ENCODE assay signal across 39 cellular contexts in the genomic region with DNA sequence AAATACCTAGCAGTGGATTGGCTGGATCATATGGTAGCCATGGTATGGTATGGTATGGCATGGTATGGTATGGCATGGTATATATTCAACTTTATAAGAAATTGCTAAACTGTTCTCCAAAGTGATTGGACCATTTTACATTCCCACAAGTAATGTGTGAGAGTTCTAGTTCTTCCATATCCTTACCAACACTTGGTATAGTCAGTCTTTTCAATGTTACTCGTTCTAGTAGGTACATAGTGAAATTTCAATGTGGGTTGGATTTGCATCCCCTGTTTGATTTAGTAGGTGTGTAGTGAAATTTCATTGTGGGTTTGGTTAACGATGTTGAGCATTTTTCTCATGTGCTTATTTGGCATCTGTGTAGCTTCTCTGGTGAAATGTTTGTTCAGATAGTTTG.
"Had no signal": no experiment of that assay in that cellular context is flagged by ENCODE, and none has a peak within 500 bp of the region (broad histone marks: within the 10 kb centered on the region; RNA-seq: fewer than 3 reads in every experiment).

No MANE protein-coding gene starts in this region.

- H3K27me3 Mint-ChIP-seq: activated CD4-positive, alpha-beta memory T cell treated with anti-CD3 and anti-CD28 coated beads, Interleukin-2, amount 10 ng/mL, durations not matched to agents 7 days and 5 days; activated CD4-positive, alpha-beta T cell treated with anti-CD3 and anti-CD28 coated beads for 36 hours; activated CD4-positive, alpha-beta T cell treated with anti-CD3 and anti-CD28 coated beads, Interleukin-2, amount 10 ng/mL, durations not matched to agents 7 days and 5 days; activated CD8-positive, alpha-beta memory T cell treated with anti-CD3 and anti-CD28 coated beads, Interleukin-2, amount 10 ng/mL, durations not matched to agents 7 days and 5 days; activated naive CD4-positive, alpha-beta T cell treated with anti-CD3 and anti-CD28 coated beads, Interleukin-2, amount 10 ng/mL, durations not matched to agents 7 days and 5 days; activated naive CD4-positive, alpha-beta T cell treated with anti-CD3 and anti-CD28 coated beads, Interleukin-2, amount 50 U/mL, for 24 hours; activated naive CD8-positive, alpha-beta T cell; activated naive CD8-positive, alpha-beta T cell treated with anti-CD3 and anti-CD28 coated beads, Interleukin-2, amount 10 ng/mL, durations not matched to agents 7 days and 5 days; activated naive CD8-positive, alpha-beta T cell treated with anti-CD3 and anti-CD28 coated beads, Interleukin-2, amount 50 U/mL, for 24 hours; activated T-cell treated with anti-CD3 and anti-CD28 coated beads, Interleukin-2, amount 50 U/mL, for 24 hours; brain; central memory CD8-positive, alpha-beta T cell had no signal

- H3K36me3 Mint-ChIP-seq: brain, WTC11 had no signal

- H3K27me3 ChIP-seq: ascending aorta, cardiac muscle cell had no signal

- H3K27ac Mint-ChIP-seq: activated CD4-positive, alpha-beta memory T cell treated with anti-CD3 and anti-CD28 coated beads, Interleukin-2, amount 10 ng/mL, durations not matched to agents 7 days and 5 days; activated CD4-positive, alpha-beta T cell treated with anti-CD3 and anti-CD28 coated beads for 36 hours; activated CD4-positive, alpha-beta T cell treated with anti-CD3 and anti-CD28 coated beads, Interleukin-2, amount 10 ng/mL, durations not matched to agents 7 days and 5 days; activated CD8-positive, alpha-beta memory T cell treated with anti-CD3 and anti-CD28 coated beads, Interleukin-2, amount 10 ng/mL, durations not matched to agents 7 days and 5 days; activated CD8-positive, alpha-beta T cell treated with anti-CD3 and anti-CD28 coated beads, Interleukin-2, amount 10 ng/mL, durations not matched to agents 7 days and 5 days; activated naive CD4-positive, alpha-beta T cell treated with anti-CD3 and anti-CD28 coated beads, Interleukin-2, amount 10 ng/mL, durations not matched to agents 7 days and 5 days; activated naive CD4-positive, alpha-beta T cell treated with anti-CD3 and anti-CD28 coated beads, Interleukin-2, amount 50 U/mL, for 24 hours; activated naive CD8-positive, alpha-beta T cell; activated naive CD8-positive, alpha-beta T cell treated with anti-CD3 and anti-CD28 coated beads, Interleukin-2, amount 10 ng/mL, durations not matched to agents 7 days and 5 days; activated naive CD8-positive, alpha-beta T cell treated with anti-CD3 and anti-CD28 coated beads, Interleukin-2, amount 50 U/mL, for 24 hours; activated T-cell treated with anti-CD3 and anti-CD28 coated beads, Interleukin-2, amount 50 U/mL, for 24 hours; activated T-helper 2 cell treated with anti-CD3 and anti-CD28 coated beads, Interferon-gamma antibody, Interleukin-2, Interleukin-4, amounts not matched to agents 10 μg/mL and 5 μg/mL and 100 μg/mL, durations not matched to agents 14 hours and 24 hours and 36 hours; brain; T-helper 1 cell treated with Interleukin-12 subunit alpha and Interleukin-12 subunit beta and Interleukin-4 antibody, amounts not matched to agents 30 μg/mL and 1 μg/mL, for 36 hours; T-helper 2 cell treated with Interferon-gamma antibody and Interleukin-4, amounts not matched to agents 5 μg/mL and 100 μg/mL, for 36 hours; WTC11 had no signal

- H3K27ac ChIP-seq: ascending aorta, cardiac muscle cell, WERI-Rb-1 had no signal

- H3K36me3 ChIP-seq: WERI-Rb-1 had no signal

- FAIRE-seq: bronchial epithelial cell, TTC549 had no signal

- H3K4me3 ChIP-seq: ascending aorta, cardiac muscle cell had no signal

- H3K4me3 Mint-ChIP-seq: activated CD4-positive, alpha-beta memory T cell treated with anti-CD3 and anti-CD28 coated beads, Interleukin-2, amount 10 ng/mL, durations not matched to agents 7 days and 5 days; activated CD4-positive, alpha-beta T cell treated with anti-CD3 and anti-CD28 coated beads for 36 hours; activated CD4-positive, alpha-beta T cell treated with anti-CD3 and anti-CD28 coated beads, Interleukin-2, amount 10 ng/mL, durations not matched to agents 7 days and 5 days; activated CD8-positive, alpha-beta memory T cell treated with anti-CD3 and anti-CD28 coated beads, Interleukin-2, amount 10 ng/mL, durations not matched to agents 7 days and 5 days; activated CD8-positive, alpha-beta T cell treated with anti-CD3 and anti-CD28 coated beads, Interleukin-2, amount 10 ng/mL, durations not matched to agents 7 days and 5 days; activated naive CD4-positive, alpha-beta T cell treated with anti-CD3 and anti-CD28 coated beads, Interleukin-2, amount 10 ng/mL, durations not matched to agents 7 days and 5 days; activated naive CD4-positive, alpha-beta T cell treated with anti-CD3 and anti-CD28 coated beads, Interleukin-2, amount 50 U/mL, for 24 hours; activated naive CD8-positive, alpha-beta T cell; activated naive CD8-positive, alpha-beta T cell treated with anti-CD3 and anti-CD28 coated beads, Interleukin-2, amount 10 ng/mL, durations not matched to agents 7 days and 5 days; activated naive CD8-positive, alpha-beta T cell treated with anti-CD3 and anti-CD28 coated beads, Interleukin-2, amount 50 U/mL, for 24 hours; activated T-cell treated with anti-CD3 and anti-CD28 coated beads, Interleukin-2, amount 50 U/mL, for 24 hours; brain; central memory CD8-positive, alpha-beta T cell; T-helper 1 cell treated with Interleukin-12 subunit alpha and Interleukin-12 subunit beta and Interleukin-4 antibody, amounts not matched to agents 30 μg/mL and 1 μg/mL, for 36 hours; T-helper 2 cell treated with Interferon-gamma antibody and Interleukin-4, amounts not matched to agents 5 μg/mL and 100 μg/mL, for 36 hours; WTC11 had no signal

- ATAC-seq: activated CD4-positive, alpha-beta T cell treated with anti-CD3 and anti-CD28 coated beads for 36 hours; activated CD4-positive, CD25-positive, alpha-beta regulatory T cell treated with anti-CD3 and anti-CD28 coated beads, Interleukin-2, amount 50 U/mL, for 24 hours; activated CD8-positive, alpha-beta memory T cell treated with anti-CD3 and anti-CD28 coated beads, Interleukin-2, amount 10 ng/mL, durations not matched to agents 7 days and 5 days; activated CD8-positive, alpha-beta T cell treated with anti-CD3 and anti-CD28 coated beads, Interleukin-2, amount 10 ng/mL, durations not matched to agents 7 days and 5 days; activated naive CD8-positive, alpha-beta T cell treated with anti-CD3 and anti-CD28 coated beads, Interleukin-2, amount 50 U/mL, for 24 hours; WTC11 had no signal

- H3K9me3 Mint-ChIP-seq: activated CD4-positive, alpha-beta memory T cell treated with anti-CD3 and anti-CD28 coated beads, Interleukin-2, amount 10 ng/mL, durations not matched to agents 7 days and 5 days; activated CD4-positive, alpha-beta T cell treated with anti-CD3 and anti-CD28 coated beads, Interleukin-2, amount 10 ng/mL, durations not matched to agents 7 days and 5 days; activated naive CD4-positive, alpha-beta T cell treated with anti-CD3 and anti-CD28 coated beads, Interleukin-2, amount 10 ng/mL, durations not matched to agents 7 days and 5 days; activated naive CD4-positive, alpha-beta T cell treated with anti-CD3 and anti-CD28 coated beads, Interleukin-2, amount 50 U/mL, for 24 hours; activated naive CD8-positive, alpha-beta T cell treated with anti-CD3 and anti-CD28 coated beads, Interleukin-2, amount 10 ng/mL, durations not matched to agents 7 days and 5 days; activated naive CD8-positive, alpha-beta T cell treated with anti-CD3 and anti-CD28 coated beads, Interleukin-2, amount 50 U/mL, for 24 hours; activated T-cell treated with anti-CD3 and anti-CD28 coated beads, Interleukin-2, amount 50 U/mL, for 24 hours; activated T-helper 2 cell treated with anti-CD3 and anti-CD28 coated beads, Interferon-gamma antibody, Interleukin-2, Interleukin-4, amounts not matched to agents 10 μg/mL and 5 μg/mL and 100 μg/mL, durations not matched to agents 14 hours and 24 hours and 36 hours; brain; central memory CD8-positive, alpha-beta T cell; T-helper 1 cell treated with Interleukin-12 subunit alpha and Interleukin-12 subunit beta and Interleukin-4 antibody, amounts not matched to agents 30 μg/mL and 1 μg/mL, for 36 hours; T-helper 2 cell treated with Interferon-gamma antibody and Interleukin-4, amounts not matched to agents 5 μg/mL and 100 μg/mL, for 36 hours; WTC11 had no signal

- H3K4me1 Mint-ChIP-seq: brain, WTC11 had no signal

- DNase-seq: activated CD4-positive, alpha-beta memory T cell treated with anti-CD3 and anti-CD28 coated beads, Interleukin-2, amount 10 ng/mL, durations not matched to agents 7 days and 5 days; activated CD4-positive, alpha-beta T cell treated with anti-CD3 and anti-CD28 coated beads for 1 hour; activated CD4-positive, alpha-beta T cell treated with anti-CD3 and anti-CD28 coated beads for 36 hours; activated CD4-positive, alpha-beta T cell treated with anti-CD3 and anti-CD28 coated beads for 48 hours; activated CD4-positive, alpha-beta T cell treated with anti-CD3 and anti-CD28 coated beads, Interleukin-2, amount 10 ng/mL, durations not matched to agents 7 days and 5 days; activated CD4-positive, alpha-beta T cell treated with anti-CD3 and anti-CD28 coated beads, Interleukin-2, amount 50 U/mL, for 48 hours; activated CD4-positive, CD25-positive, alpha-beta regulatory T cell; activated CD8-positive, alpha-beta memory T cell treated with anti-CD3 and anti-CD28 coated beads for 24 hours; activated CD8-positive, alpha-beta memory T cell treated with anti-CD3 and anti-CD28 coated beads, Interleukin-2, amount 10 ng/mL, durations not matched to agents 7 days and 5 days; activated CD8-positive, alpha-beta memory T cell treated with anti-CD3 and anti-CD28 coated beads, Interleukin-2, amount 50 U/mL, for 48 hours; activated CD8-positive, alpha-beta T cell treated with anti-CD3 and anti-CD28 coated beads, Interleukin-2, amount 10 ng/mL, durations not matched to agents 7 days and 5 days; activated effector memory CD4-positive, alpha-beta T cell treated with Interleukin-2 at 50 U/mL for 16 hours; activated gamma-delta T cell; activated naive CD4-positive, alpha-beta T cell treated with anti-CD3 and anti-CD28 coated beads, Interleukin-2, amount 10 ng/mL, durations not matched to agents 7 days and 5 days; activated naive CD4-positive, alpha-beta T cell treated with Interleukin-2 at 50 U/mL for 16 hours; activated naive CD8-positive, alpha-beta T cell treated with anti-CD3 and anti-CD28 coated beads, Interleukin-2, amount 10 ng/mL, durations not matched to agents 7 days and 5 days; activated naive CD8-positive, alpha-beta T cell treated with anti-CD3 and anti-CD28 coated beads, Interleukin-2, amount 50 U/mL, for 24 hours; activated T-cell treated with anti-CD3 and anti-CD28 coated beads, Interleukin-2, amount 50 U/mL, for 24 hours; activated T-cell treated with anti-CD3 and anti-CD28 coated beads, Interleukin-2, amount 50 U/mL, for 48 hours; amygdala; anterior cingulate cortex; caudate nucleus; cerebellar nuclear complex; T-helper 2 cell; T-helper 9 cell; WERI-Rb-1 had no signal

- H3K9me3 ChIP-seq: ascending aorta had no signal
